In genomic region chr1:97093742-97094141, GRCh38 we compare ENCODE assay signal across 19 cellular contexts.
DNase-seq lines count a peak whose midpoint lies in the region; ATAC-seq, FAIRE-seq and TF ChIP-seq lines count a peak whose summit lies in the region.
"Had no signal": no experiment of that assay in that cellular context is flagged by ENCODE, and none has a peak within 500 bp of the region (broad histone marks: within the 10 kb centered on the region; RNA-seq: fewer than 3 reads in every experiment).

No MANE protein-coding gene starts in this region.

- CTCF ChIA-PET in WTC11 (lab: Charles Lee) = interaction anchor here (0.5 kb wide), 1 partner anchor 1339 kb away, joined by 4 read pairs; no protein-coding TSS in a partner anchor
- CTCF ChIA-PET in HepG2 (lab: Yijun Ruan, JAX; ENCODE audit: low intra/inter-chr PET ratio, low total read pairs) = no interaction called here

- no peak overlapping the region for H3K4me3 Mint-ChIP-seq in WTC11
- H3K4me3 Mint-ChIP-seq in stimulated activated effector memory CD8-positive, alpha-beta T cell treated with anti-CD3 and anti-CD28 coated beads, Interleukin-12 subunit alpha, Interleukin-12 subunit beta, amount 100 ng/mL, for 72 hours = no peak overlapping the region

- H3K9me3 Mint-ChIP-seq in WTC11 = peaks cover 16% of the 10 kb centered on the region
- H3K9me3 Mint-ChIP-seq in stimulated activated effector memory CD8-positive, alpha-beta T cell treated with anti-CD3 and anti-CD28 coated beads, Interleukin-12 subunit alpha, Interleukin-12 subunit beta, amount 100 ng/mL, for 72 hours = no peaks in the 10 kb centered on the region

- H3K79me2 ChIP-seq in keratinocyte (ENCODE audit: control insufficient read depth, insufficient read depth, low read length) = no peaks in the 10 kb centered on the region
- no peaks in the 10 kb centered on the region for H3K79me2 ChIP-seq in HepG2 (ENCODE audit: insufficient read depth, low read length)

- peak overlapping the region; percentile 48 for H3K27ac ChIP-seq in keratinocyte (ENCODE audit: control insufficient read depth, insufficient read depth, low read length)
- H3K27ac ChIP-seq in HepG2 (ENCODE audit: extremely low read length, insufficient read depth, low read length) = no peak overlapping the region

- no peaks in the 10 kb centered on the region for H3K9me1 ChIP-seq in keratinocyte (ENCODE audit: control insufficient read depth, extremely low read depth, insufficient read depth, low read length)

- BruUV-seq in HepG2 (replicated peaks; lab: Mats Ljungman, UMichigan) = no TSS peak

- H3K27me3 ChIP-seq in keratinocyte (ENCODE audit: control insufficient read depth, extremely low read depth, insufficient read depth, low read length) (no peaks in the 10 kb centered on the region), HepG2 (ENCODE audit: control insufficient read depth in 1 of 2, insufficient read depth in 2 of 2, low read length in 2 of 2) (no peaks in the 10 kb centered on the region)

- H3K36me3 ChIP-seq in keratinocyte (ENCODE audit: control insufficient read depth in 2 of 2, extremely low read depth in 1 of 2, insufficient read depth in 2 of 2, low read length in 2 of 2) = no peaks in the 10 kb centered on the region
- H3K36me3 ChIP-seq in HepG2 (replicated peaks in 1 of 2; ENCODE audit: control insufficient read depth in 1 of 2, insufficient read depth in 2 of 2, low read length in 2 of 2) = no peaks in the 10 kb centered on the region

- no peak overlapping the region for H3K9ac ChIP-seq in keratinocyte (ENCODE audit: control insufficient read depth, extremely low read depth, insufficient read depth, low read length)
- H3K9ac ChIP-seq in HepG2 (ENCODE audit: insufficient read depth, low read depth, low read length) = no peak overlapping the region

- no peaks in the 10 kb centered on the region for H3K27me3 Mint-ChIP-seq in WTC11 (ENCODE audit: low read depth)

- in situ Hi-C loops in HepG2 (cut with HindIII; ENCODE audit: extremely low pct_ligation_motif_present, low pct_unique_long_range_greater_than_20kb) = no loop called here

- no peak overlapping the region for H3K4me3 ChIP-seq in keratinocyte (ENCODE audit: control insufficient read depth in 2 of 3, extremely low read depth in 1 of 3, insufficient read depth in 2 of 3, low read depth in 1 of 3, low read length in 3 of 3)
- no peak overlapping the region for H3K4me3 ChIP-seq in HepG2 (replicated peaks in 1 of 3; ENCODE audit: insufficient read depth in 1 of 3, low read depth in 2 of 3, low read length in 3 of 3)
- H3K4me3 ChIP-seq: GM12878 had no signal

- H3K27ac Mint-ChIP-seq in WTC11 = no peak overlapping the region
- H3K27ac Mint-ChIP-seq in stimulated activated effector memory CD8-positive, alpha-beta T cell treated with anti-CD3 and anti-CD28 coated beads, Interleukin-12 subunit alpha, Interleukin-12 subunit beta, amount 100 ng/mL, for 72 hours = no peak overlapping the region

- H3K36me3 Mint-ChIP-seq in WTC11 = no peaks in the 10 kb centered on the region
- peaks cover 15% of the 10 kb centered on the region for H3K36me3 Mint-ChIP-seq in stimulated activated effector memory CD8-positive, alpha-beta T cell treated with anti-CD3 and anti-CD28 coated beads, Interleukin-12 subunit alpha, Interleukin-12 subunit beta, amount 100 ng/mL, for 72 hours

- intact Hi-C loops in HepG2 (cut with micrococcal nuclease; ENCODE audit: unreplicated experiment) = no loop called here

- H3K4me2 ChIP-seq in keratinocyte (ENCODE audit: control insufficient read depth, extremely low read depth, insufficient read depth, low read depth, low read length) (peak overlapping the region; percentile 65), HepG2 (ENCODE audit: low read depth, low read length) (no peak overlapping the region)

- H4K20me1 ChIP-seq in keratinocyte (ENCODE audit: control insufficient read depth, extremely low read depth, insufficient read depth, low read length) (no peaks in the 10 kb centered on the region), HepG2 (ENCODE audit: insufficient read depth, low read length) (no peaks in the 10 kb centered on the region)

- H2AFZ ChIP-seq in keratinocyte (ENCODE audit: control insufficient read depth, low read length) (peak overlapping the region; percentile 40), HepG2 (ENCODE audit: low read length) (no peak overlapping the region)

- no peaks in the 10 kb centered on the region for H3K4me1 Mint-ChIP-seq in WTC11
- H3K4me1 Mint-ChIP-seq in stimulated activated effector memory CD8-positive, alpha-beta T cell treated with anti-CD3 and anti-CD28 coated beads, Interleukin-12 subunit alpha, Interleukin-12 subunit beta, amount 100 ng/mL, for 72 hours = no peaks in the 10 kb centered on the region

- 37% methylated on average over 3 of the region's 3 CpGs for WGBS in HepG2 (ENCODE audit: low lambda C conversion rate)

- ATAC-seq in WTC11 (no peak), HepG2 (no peak)
- no peak for ATAC-seq in stimulated activated effector memory CD8-positive, alpha-beta T cell treated with anti-CD3 and anti-CD28 coated beads, Interleukin-12 subunit alpha, Interleukin-12 subunit beta, amount 100 ng/mL, for 72 hours
- ATAC-seq: activated CD4-positive, CD25-positive, alpha-beta regulatory T cell treated with anti-CD3 and anti-CD28 coated beads, Interleukin-2, amount 50 U/mL, for 24 hours; esophagus mucosa; GM12878; sciatic nerve had no signal

- no peaks in the 10 kb centered on the region for H3K9me3 ChIP-seq in keratinocyte (ENCODE audit: control insufficient read depth, low read depth, low read length)
- no peaks in the 10 kb centered on the region for H3K9me3 ChIP-seq in HepG2 (ENCODE audit: low read length)
- H3K9me3 ChIP-seq: Caco-2 had no signal

- TF ChIP-seq CTCF in keratinocyte (optimal IDR thresholded peaks at IDR 0.05 in 1 of 3, IDR thresholded peaks at IDR 0.05 in 1 of 3, conservative IDR thresholded peaks at IDR 0.05 in 1 of 3; ENCODE audit: extremely low read depth in 1 of 3, insufficient read depth in 2 of 3, low read length in 3 of 3) (no peak), WTC11 (IDR thresholded peaks at IDR 0.05) (no peak), HepG2 (CRISPR knock-in tag; IDR thresholded peaks at IDR 0.05) (no peak)

- no peak for TF ChIP-seq RAD21 in HepG2 (CRISPR knock-in tag; IDR thresholded peaks at IDR 0.05)

- DNase-seq in AG20443 (ENCODE audit: low spot score) = peak; percentile 8
- peak; percentile 2 for DNase-seq in NCI-H460 (ENCODE audit: extremely low read depth, low read depth)
- DNase-seq in dermis blood vessel endothelial cell = peak; percentile 34
- DNase-seq in keratinocyte (ENCODE audit: low read depth, low spot score) = no peak
- no peak for DNase-seq in WTC11 (ENCODE audit: low spot score)
- DNase-seq in HepG2 (ENCODE audit: low spot score) = no peak
- no peak for DNase-seq in NCI-H1436 treated with DMSO at 0.1 percent for 48 hours (lab: John Stamatoyannopoulos, UW)
- no peak for DNase-seq in stimulated activated effector memory CD8-positive, alpha-beta T cell treated with anti-CD3 and anti-CD28 coated beads, Interleukin-12 subunit alpha, Interleukin-12 subunit beta, amount 100 ng/mL, for 72 hours (ENCODE audit: low spot score in 2 of 2)
- DNase-seq: activated naive CD4-positive, alpha-beta T cell; NCI-H187; NCI-H524; SIG-M5; stimulated activated CD4-positive, alpha-beta T cell treated with anti-CD3 and anti-CD28 coated beads, Interleukin-4, amount 100 ng/mL, for 1 hour; substantia nigra had no signal

- POLR2A ChIA-PET in WTC11 (lab: Charles Lee) = no interaction called here
- POLR2A ChIA-PET in HepG2 (lab: Yijun Ruan, JAX) = no interaction called here

- no peak for TF ChIP-seq POLR2A in HepG2 (IDR thresholded peaks at IDR 0.05; ENCODE audit: insufficient read depth in 1 of 2, low read depth in 2 of 2, low read length in 2 of 2)

- H3K4me1 ChIP-seq in keratinocyte (ENCODE audit: control insufficient read depth, extremely low read depth, insufficient read depth, low read length) (peaks cover 15% of the 10 kb centered on the region), HepG2 (ENCODE audit: insufficient read depth, low read length) (no peaks in the 10 kb centered on the region)

- FAIRE-seq in keratinocyte (lab: Jason Lieb, UNC) (peak; percentile 76), HepG2 (lab: Jason Lieb, UNC) (no peak)
- FAIRE-seq: GM12878 had no signal

- TF ChIP-seq EP300 in HepG2 (IDR thresholded peaks at IDR 0.05; ENCODE audit: low read depth in 2 of 2, low read length in 2 of 2) = no peak
- TF ChIP-seq EP300 in HepG2 (CRISPR knock-in tag; IDR thresholded peaks at IDR 0.05; ENCODE audit: borderline replicate concordance) = no peak

- dilution Hi-C loops in keratinocyte (cut with MboI; ENCODE audit: extremely low pct_ligation_motif_present, low sequenced_read_pairs) = no loop called here

TF ChIP-seq in WTC11, 78 proteins besides CTCF, POLR2A, EP300 and RAD21 (continues in another document):
- TF ChIP-seq EMX1 (CRISPR knock-in tag; IDR thresholded peaks at IDR 0.05) (no peak), ZNF396 (CRISPR knock-in tag; IDR thresholded peaks at IDR 0.05; ENCODE audit: borderline replicate concordance) (no peak), RELA (CRISPR knock-in tag; IDR thresholded peaks at IDR 0.05; ENCODE audit: borderline replicate concordance) (no peak), GABPB1 (CRISPR knock-in tag; IDR thresholded peaks at IDR 0.05) (no peak), ZNF671 (CRISPR knock-in tag; IDR thresholded peaks at IDR 0.05) (no peak)
- TF ChIP-seq, protein P1, sequence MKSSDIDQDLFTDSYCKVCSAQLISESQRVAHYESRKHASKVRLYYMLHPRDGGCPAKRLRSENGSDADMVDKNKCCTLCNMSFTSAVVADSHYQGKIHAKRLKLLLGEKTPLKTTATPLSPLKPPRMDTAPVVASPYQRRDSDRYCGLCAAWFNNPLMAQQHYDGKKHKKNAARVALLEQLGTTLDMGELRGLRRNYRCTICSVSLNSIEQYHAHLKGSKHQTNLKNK (CRISPR knock-in tag; IDR thresholded peaks at IDR 0.05) = no peak

Comparison
In these comparisons a context has a peak if more than half of its experiments do, and no peak if none do; other contexts are left out.
1. DNase-seq: peak in AG20443 (single experiment), NCI-H460 (single experiment) and dermis blood vessel endothelial cell (single experiment); none in keratinocyte (single experiment), WTC11 (single experiment), HepG2 (single experiment), NCI-H1436 treated with DMSO at 0.1 percent for 48 hours (single experiment) and stimulated activated effector memory CD8-positive, alpha-beta T cell treated with anti-CD3 and anti-CD28 coated beads, Interleukin-12 subunit alpha, Interleukin-12 subunit beta, amount 100 ng/mL, for 72 hours (0 of 2).